In genomic region chr22:24592144-24592845, GRCh38 we compare ENCODE assay signal across 8 cellular contexts. TPM values are rescaled to one million over a fixed set of nuclear protein-coding genes. Genes with fewer than 3 reads are reported as not detected.
DNase-seq lines count a peak whose midpoint lies in the region; ATAC-seq and TF ChIP-seq lines count a peak whose summit lies in the region.

No MANE protein-coding gene starts in this region.

- H3K4me2 ChIP-seq in BLaER1: peak overlapping the region; percentile 81

- WGBS in heart left ventricle, 4 donors: 8 to 13% (median 11%) methylated on average over 21 to 31 of the region's 31 CpGs
- 9 to 20% (median 11%) methylated on average over 18 to 31 of the region's 31 CpGs for WGBS in psoas muscle, 3 donors

- no peaks in the 10 kb centered on the region for H3K9me3 ChIP-seq in BLaER1
- H3K9me3 ChIP-seq in heart left ventricle: no peaks in the 10 kb centered on the region
- H3K9me3 ChIP-seq in psoas muscle: no peaks in the 10 kb centered on the region

- peak overlapping the region; percentile 63 for H3K9ac ChIP-seq in BLaER1

- H3K36me3 ChIP-seq in BLaER1 (no peaks in the 10 kb centered on the region), H7 (replicated peaks; ENCODE audit: control insufficient read depth, insufficient read depth, low read length) (peaks cover 3% of the 10 kb centered on the region), heart left ventricle (peaks cover 0 to 15% (median 5%) of the 10 kb centered on the region in 9 donors), psoas muscle (ENCODE audit: insufficient read depth in 1 of 2, low read depth in 1 of 2) (peaks cover 0 to 24% of the 10 kb centered on the region in 2 donors)

- intact Hi-C loops in heart left ventricle (cut with DNase I) (no loop called here), psoas muscle (cut with DNase I) (no loop called here)

- TF ChIP-seq CTCF in heart left ventricle (IDR thresholded peaks at IDR 0.05) (no peak), psoas muscle (IDR thresholded peaks at IDR 0.05) (no peak)

- peak; percentile 29 to 39 for ATAC-seq in activated T-cell treated with anti-CD3 and anti-CD28 coated beads, Interleukin-2, amount 50 U/mL, for 72 hours (replicated peaks in 1 of 2)
- peak in 1 of 4 donors; percentile 1 for ATAC-seq in heart left ventricle
- peak; percentile 9 to 30 (median 18) for ATAC-seq in psoas muscle
- ATAC-seq in GM19467 (IDR thresholded peaks at IDR 0.05; ENCODE audit: unreplicated experiment): no peak

- peaks cover 5% of the 10 kb centered on the region for H3K27me3 Mint-ChIP-seq in activated T-cell treated with anti-CD3 and anti-CD28 coated beads, Interleukin-2, amount 50 U/mL, for 72 hours (ENCODE audit: low read depth)

- H3K4me3 ChIP-seq in BLaER1: peak overlapping the region; percentile 67
- peak overlapping the region; percentile 72 for H3K4me3 ChIP-seq in H7 (ENCODE audit: insufficient read depth, low read depth, low read length)
- H3K4me3 ChIP-seq in heart left ventricle: peak overlapping the region; percentile 44 to 86 (median 66)
- peak overlapping the region; percentile 69 for H3K4me3 ChIP-seq in psoas muscle

- no peak overlapping the region for H3K27ac Mint-ChIP-seq in activated T-cell treated with anti-CD3 and anti-CD28 coated beads, Interleukin-2, amount 50 U/mL, for 72 hours

- H3K4me1 Mint-ChIP-seq in activated T-cell treated with anti-CD3 and anti-CD28 coated beads, Interleukin-2, amount 50 U/mL, for 72 hours (ENCODE audit: low read depth): no peaks in the 10 kb centered on the region

- peaks cover 55% of the 10 kb centered on the region for H4K20me1 ChIP-seq in BLaER1

- H3K4me3 Mint-ChIP-seq in activated T-cell treated with anti-CD3 and anti-CD28 coated beads, Interleukin-2, amount 50 U/mL, for 72 hours: peak overlapping the region; percentile 85 to 87

- H3K27ac ChIP-seq in BLaER1 (0 out of 2 replicates have a peak overlapping the region, but pooled peaks have one; percentile 30), heart left ventricle (peak overlapping the region; percentile 6 to 88 (median 64)), psoas muscle (peak overlapping the region; percentile 70)

- DNase-seq in H7 (peak; percentile 86), heart left ventricle (no peak), psoas muscle (no peak), SKM-1 treated with dmso at 0.1 percent for 144 hours (lab: John Stamatoyannopoulos, UW; ENCODE audit: unreplicated experiment) (no peak)
- DNase-seq in activated T-cell treated with anti-CD3 and anti-CD28 coated beads, Interleukin-2, amount 50 U/mL, for 72 hours: peak; percentile 11 to 19
- no peak for DNase-seq in activated CD8-positive, alpha-beta memory T cell treated with anti-CD3 and anti-CD28 coated beads for 24 hours

- H3K4me1 ChIP-seq in BLaER1 (peaks cover 60% of the 10 kb centered on the region), heart left ventricle (peaks cover 0 to 18% (median 4%) of the 10 kb centered on the region in 12 donors), psoas muscle (no peaks in the 10 kb centered on the region)

- no peak for TF ChIP-seq POLR2A in heart left ventricle (IDR thresholded peaks at IDR 0.05)

- no peaks in the 10 kb centered on the region for H3K36me3 Mint-ChIP-seq in activated T-cell treated with anti-CD3 and anti-CD28 coated beads, Interleukin-2, amount 50 U/mL, for 72 hours (ENCODE audit: insufficient read depth in 2 of 2)

- no peaks in the 10 kb centered on the region for H3K9me3 Mint-ChIP-seq in activated T-cell treated with anti-CD3 and anti-CD28 coated beads, Interleukin-2, amount 50 U/mL, for 72 hours

- H3K27me3 ChIP-seq in BLaER1 (peaks cover 29% of the 10 kb centered on the region), H7 (ENCODE audit: control insufficient read depth, insufficient read depth, low read length) (no peaks in the 10 kb centered on the region), heart left ventricle (no peaks in the 10 kb centered on the region), psoas muscle (ENCODE audit: insufficient read depth in 3 of 3, low read length in 2 of 3) (no peaks in the 10 kb centered on the region)

RNA-seq across cellular contexts. Expression of gene LRRC75B, which starts 0.6 kb away (rescaled TPM):
- 18.8 and 20.5 TPM in 2 replicates for total RNA-seq in H7 (2014; rRNA removed; shearing (Covaris generic))
- total RNA-seq in activated T-cell treated with anti-CD3 and anti-CD28 coated beads, Interleukin-2, amount 50 U/mL, for 72 hours: 1 to 10 TPM; 1.2 to 2.0 TPM
- 1 to 10 TPM; 3.7 to 6.5 (median 4.5) TPM for total RNA-seq in heart left ventricle
- 1 to 10 TPM; 2.6 to 8.0 TPM for polyA plus RNA-seq in heart left ventricle
- total RNA-seq in psoas muscle: 1 to 10 TPM in 3 of 4 donors, under 1 TPM in 1; 0.93 to 4.1 (median 2.7) TPM
- 1 to 10 TPM in 2 of 3 donors, under 1 TPM in 1; 0.99 to 3.9 (median 2.0) TPM for polyA plus RNA-seq in psoas muscle

RNA-seq across cellular contexts. Expression of gene GGT1, which starts 10.7 kb away (rescaled TPM):
- 20.7 and 24.6 TPM in 2 replicates for total RNA-seq in H7 (2014; rRNA removed; shearing (Covaris generic))
- 10 to 100 TPM; 34.4 to 47.6 TPM for total RNA-seq in activated T-cell treated with anti-CD3 and anti-CD28 coated beads, Interleukin-2, amount 50 U/mL, for 72 hours
- 1 to 10 TPM in 6 of 9 donors, under 1 TPM in 2, not detected in 1; 0.83 to 8.2 (median 1.5) TPM for total RNA-seq in heart left ventricle
- 1 to 10 TPM in 1 of 2 donors, under 1 TPM in 1; 0.93 to 1.7 TPM for polyA plus RNA-seq in heart left ventricle
- 1 to 10 TPM in 2 of 4 donors, under 1 TPM in 2; 0.71 to 2.6 (median 1.7) TPM for total RNA-seq in psoas muscle
- polyA plus RNA-seq in psoas muscle: 1 to 10 TPM in 1 of 3 donors, under 1 TPM in 2; 0.52 to 1.3 (median 0.97) TPM

RNA-seq across cellular contexts. Expression of gene SNRPD3, which starts 36.5 kb away (rescaled TPM):
- total RNA-seq in H7 (2014; rRNA removed; shearing (Covaris generic)): 159 and 166 TPM in 2 replicates
- 10 to 100 TPM; 69.3 to 76.5 TPM for total RNA-seq in activated T-cell treated with anti-CD3 and anti-CD28 coated beads, Interleukin-2, amount 50 U/mL, for 72 hours
- total RNA-seq in heart left ventricle (100 to 1,000 TPM in 2 of 9 donors, 10 to 100 TPM in 7; 64.8 to 227 (median 74.0) TPM), psoas muscle (10 to 100 TPM; 68.8 to 90.5 (median 75.8) TPM)
- polyA plus RNA-seq in heart left ventricle (100 to 1,000 TPM in 1 of 2 donors, 10 to 100 TPM in 1; 91.1 to 146 TPM), psoas muscle (100 to 1,000 TPM in 2 of 3 donors, 10 to 100 TPM in 1; 82.7 to 129 (median 110) TPM)

RNA-seq across cellular contexts. Expression of gene GUCD1, which starts 37.4 kb away (rescaled TPM):
- 188 and 209 TPM in 2 replicates for total RNA-seq in H7 (2014; rRNA removed; shearing (Covaris generic))
- total RNA-seq in activated T-cell treated with anti-CD3 and anti-CD28 coated beads, Interleukin-2, amount 50 U/mL, for 72 hours: 10 to 100 TPM; 96.4 to 98.2 TPM
- 100 to 1,000 TPM; 147 to 487 (median 186) TPM for total RNA-seq in heart left ventricle
- polyA plus RNA-seq in heart left ventricle: 100 to 1,000 TPM; 159 to 272 TPM
- total RNA-seq in psoas muscle: 100 to 1,000 TPM; 114 to 232 (median 181) TPM
- 100 to 1,000 TPM; 137 to 180 (median 151) TPM for polyA plus RNA-seq in psoas muscle

Comparison
In these comparisons a context has a peak if more than half of its experiments do, and no peak if none do; other contexts are left out.
1. DNase-seq: peak in H7 (single experiment) and activated T-cell treated with anti-CD3 and anti-CD28 coated beads, Interleukin-2, amount 50 U/mL, for 72 hours (2 of 2); none in heart left ventricle (0 of 5), psoas muscle (0 of 2), SKM-1 treated with dmso at 0.1 percent for 144 hours (single experiment) and activated CD8-positive, alpha-beta memory T cell treated with anti-CD3 and anti-CD28 coated beads for 24 hours (single experiment).
2. Peak in every context shown above with its lines, with median percentiles within 50 percentile points of each other: H3K27ac ChIP-seq and H3K4me3 ChIP-seq.